In the genomic region with DNA sequence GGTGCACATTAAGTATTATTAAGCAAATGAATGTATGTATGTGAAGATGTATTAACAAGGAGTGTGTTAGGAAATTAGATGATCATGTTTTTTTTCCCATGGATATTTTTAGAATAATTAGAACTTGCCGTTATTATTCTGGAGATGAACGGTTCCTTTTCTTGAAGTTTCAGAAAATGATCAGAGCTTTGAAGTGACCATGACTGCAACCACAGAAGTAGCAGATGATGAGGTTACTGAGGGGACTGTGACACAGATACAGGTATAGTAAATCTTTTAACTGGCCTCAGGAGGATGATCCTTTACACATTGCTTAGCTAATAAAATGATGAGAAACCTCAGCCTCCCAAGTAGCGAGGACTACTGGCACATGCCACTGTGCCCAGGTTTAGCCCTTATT, we compare ENCODE assay signal across 20 cellular contexts.
"Had no signal": no experiment of that assay in that cellular context is flagged by ENCODE, and none has a peak within 500 bp of the region (broad histone marks: within the 10 kb centered on the region; RNA-seq: fewer than 3 reads in every experiment).

No MANE protein-coding gene starts in this region.

- ATAC-seq: activated CD4-positive, CD25-positive, alpha-beta regulatory T cell treated with anti-CD3 and anti-CD28 coated beads, Interleukin-2, amount 50 U/mL, for 24 hours; activated T-cell treated with anti-CD3 and anti-CD28 coated beads, Interleukin-2, amount 50 U/mL, for 4 hours; left lung; mucosa of descending colon; naive thymus-derived CD8-positive, alpha-beta T cell had no signal

- DNase-seq: activated CD4-positive, alpha-beta T cell treated with anti-CD3 and anti-CD28 coated beads, Interleukin-2, amount 50 U/mL, for 4 hours; activated effector memory CD4-positive, alpha-beta T cell treated with anti-CD3 and anti-CD28 coated beads, Interleukin-2, amount 50 U/mL, for 16 hours; activated T-cell treated with anti-CD3 and anti-CD28 coated beads, Interleukin-2, amount 50 U/mL, for 4 hours; hippocampal formation; left lung; mammary epithelial cell; mucosa of descending colon; naive thymus-derived CD8-positive, alpha-beta T cell; occipital lobe; stimulated activated CD4-positive, alpha-beta T cell treated with anti-CD3 and anti-CD28 coated beads, Interleukin-15, amount 100 ng/mL, for 24 hours; stimulated activated CD4-positive, alpha-beta T cell treated with anti-CD3 and anti-CD28 coated beads, Interleukin-4, amount 100 ng/mL, for 1 hour; stimulated activated naive CD4-positive, alpha-beta T cell treated with Interleukin-2 at 50 U/mL for 16 hours; T1000; trophoblast cell had no signal

- H3K9me3 ChIP-seq: esophagus muscularis mucosa, left lung, mucosa of descending colon, right atrium auricular region had no signal

- H3K4me1 ChIP-seq: esophagus muscularis mucosa, left lung, right atrium auricular region had no signal

- H3K4me3 ChIP-seq: cardiac muscle cell, esophagus muscularis mucosa, left lung, mucosa of descending colon, right atrium auricular region had no signal

- H3K27me3 ChIP-seq: cardiac muscle cell, esophagus muscularis mucosa, left lung, right atrium auricular region had no signal

- FAIRE-seq: astrocyte, keratinocyte had no signal

- H3K9me3 Mint-ChIP-seq: activated T-cell treated with anti-CD3 and anti-CD28 coated beads, Interleukin-2, amount 50 U/mL, for 4 hours; naive thymus-derived CD8-positive, alpha-beta T cell had no signal

- H3K27me3 Mint-ChIP-seq: naive thymus-derived CD8-positive, alpha-beta T cell had no signal

- H3K27ac ChIP-seq: cardiac muscle cell, esophagus muscularis mucosa, left lung, right atrium auricular region had no signal

- H3K4me3 Mint-ChIP-seq: activated T-cell treated with anti-CD3 and anti-CD28 coated beads, Interleukin-2, amount 50 U/mL, for 4 hours; naive thymus-derived CD8-positive, alpha-beta T cell had no signal
